ENCODE assay signal across 14 cellular contexts in genomic region chr11:120719348-120719747, GRCh38.
"Had no signal": no experiment of that assay in that cellular context is flagged by ENCODE, and none has a peak within 500 bp of the region (broad histone marks: within the 10 kb centered on the region; RNA-seq: fewer than 3 reads in every experiment).

No MANE protein-coding gene starts in this region.

- DNase-seq: activated B cell treated with CpG ODN at 0.5 μM for 24 hours; activated CD4-positive, alpha-beta T cell treated with anti-CD3 and anti-CD28 coated beads, Interleukin-2, amount 10 ng/mL, durations not matched to agents 24 days and 14 days; amniotic stem cell; brain microvascular endothelial cell; cerebellar nuclear complex; effector memory CD8-positive, alpha-beta T cell; erythroblast; glutamatergic neuron; left ventricle myocardium superior; midbrain; posterior cingulate gyrus; uterus had no signal

- ATAC-seq: effector memory CD8-positive, alpha-beta T cell; left ventricle myocardium superior had no signal

- H3K4me3 ChIP-seq: right atrium auricular region, smooth muscle cell, uterus had no signal

- H3K4me1 ChIP-seq: right atrium auricular region had no signal

- H3K27ac ChIP-seq: brain microvascular endothelial cell, right atrium auricular region, uterus had no signal

- H3K4me2 ChIP-seq: smooth muscle cell had no signal

- H3K36me3 ChIP-seq: brain microvascular endothelial cell, right atrium auricular region, uterus had no signal

- H3K9me3 ChIP-seq: right atrium auricular region, uterus had no signal

- H3K27me3 ChIP-seq: brain microvascular endothelial cell, right atrium auricular region, uterus had no signal
